In the genomic region with DNA sequence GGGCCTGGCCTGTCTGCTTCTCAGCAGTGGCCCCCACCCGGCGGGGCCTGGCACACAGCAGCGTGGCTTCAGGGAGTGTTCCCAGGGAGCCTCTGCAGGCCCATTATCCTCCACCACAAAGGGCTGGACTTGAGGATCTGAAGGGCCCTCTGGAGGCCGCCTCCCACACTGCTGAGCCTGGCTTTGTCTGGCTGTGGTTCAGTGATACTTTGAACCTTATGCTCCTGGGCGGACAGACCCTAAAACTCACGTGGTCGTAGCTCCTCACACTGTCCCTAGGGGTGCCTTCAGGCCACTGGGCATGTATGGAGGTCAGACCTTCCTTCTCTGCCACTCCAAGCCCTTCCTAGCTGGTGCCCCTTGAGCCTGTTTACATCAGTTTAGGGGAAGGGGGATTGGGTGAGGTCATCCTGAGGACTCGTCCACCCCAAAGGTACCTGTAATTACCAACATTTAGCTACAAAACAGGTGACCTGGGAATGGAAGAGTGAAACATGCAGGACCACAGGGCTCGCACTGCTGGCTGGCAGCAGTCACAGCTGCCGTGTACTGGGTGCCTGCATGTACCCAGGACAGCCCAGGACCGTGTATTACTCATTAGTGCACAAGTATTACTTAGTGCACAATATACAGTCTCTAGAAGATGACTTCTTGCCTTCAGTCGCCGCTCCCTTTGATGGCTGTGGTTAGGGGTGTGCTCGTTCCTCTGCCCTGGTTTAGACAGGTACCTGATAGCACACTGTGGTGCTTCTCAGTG, we compare ENCODE assay signal across 8 cellular contexts. TPM values are rescaled to one million over a fixed set of nuclear protein-coding genes. Genes with fewer than 3 reads are reported as not detected.
A peak's percentile ranks its signal among the peaks of the same experiment; 100 is the strongest.
DNase-seq lines count a peak whose midpoint lies in the region; ATAC-seq and TF ChIP-seq lines count a peak whose summit lies in the region.

No MANE protein-coding gene starts in this region.

- no peak overlapping the region for H3K23ac ChIP-seq in trophoblast cell (ENCODE audit: low read length)

- DNase-seq in C1 segment of cervical spinal cord (lab: John Stamatoyannopoulos, UW) (peak in 12 of 14 donors; percentile 25 to 87 (median 64)), NCI-H2107 treated with DMSO at 0.1 percent for 48 hours (lab: John Stamatoyannopoulos, UW; ENCODE audit: unreplicated experiment) (peak; percentile 33), dorsolateral prefrontal cortex (peak; percentile 21 to 88 (median 84)), middle frontal gyrus (ENCODE audit: extremely low spot score, low spot score) (peak; percentile 49), NCI-H1048 (lab: John Stamatoyannopoulos, UW) (no peak), trophoblast cell (no peak), NCI-H524 (lab: John Stamatoyannopoulos, UW) (no peak)

- H4K8ac ChIP-seq in trophoblast cell (ENCODE audit: low read depth, low read length) = no peak overlapping the region

- peaks cover 3 to 5% of the 10 kb centered on the region in 2 experiments for H3K4me1 ChIP-seq in trophoblast cell (ENCODE audit: control insufficient read depth in 1 of 2, insufficient read depth in 2 of 2, low read length in 2 of 2)

- H3K4me2 ChIP-seq in trophoblast cell (ENCODE audit: low read length) = no peak overlapping the region

- H3K27me3 ChIP-seq in dorsolateral prefrontal cortex = no peaks in the 10 kb centered on the region
- no peaks in the 10 kb centered on the region for H3K27me3 ChIP-seq in trophoblast cell (ENCODE audit: insufficient read depth, low read length)

- H3K36me3 ChIP-seq in trophoblast cell (ENCODE audit: control insufficient read depth in 1 of 2, insufficient read depth in 2 of 2, low read length in 2 of 2) = peaks cover 67 to 82% of the 10 kb centered on the region in 2 experiments

- H3K9me3 ChIP-seq in trophoblast cell (ENCODE audit: insufficient read depth, low read depth, low read length) = no peaks in the 10 kb centered on the region

- no peaks in the 10 kb centered on the region for H3K79me1 ChIP-seq in trophoblast cell (ENCODE audit: low read length)

- H2BK12ac ChIP-seq in trophoblast cell (ENCODE audit: low read length) = no peak overlapping the region

- H2AFZ ChIP-seq in trophoblast cell (ENCODE audit: insufficient read depth, low read length, poor library complexity) = no peak overlapping the region

- no peak overlapping the region for H3K4me3 ChIP-seq in dorsolateral prefrontal cortex
- no peak overlapping the region for H3K4me3 ChIP-seq in trophoblast cell (ENCODE audit: low read depth, low read length)

- peak overlapping the region; percentile 68 to 99 (median 95) for H3K27ac ChIP-seq in dorsolateral prefrontal cortex
- H3K27ac ChIP-seq in trophoblast cell (ENCODE audit: low read depth, low read length) = no peak overlapping the region

- ATAC-seq in HG03520 (IDR thresholded peaks at IDR 0.05; ENCODE audit: unreplicated experiment) = no peak

- no peak overlapping the region for H2AK5ac ChIP-seq in trophoblast cell (ENCODE audit: low read length)

- no peak overlapping the region for H3K18ac ChIP-seq in trophoblast cell (ENCODE audit: low read length)

- intact Hi-C loops in dorsolateral prefrontal cortex (cut with DNase I) = loop anchor here in 1 of 2 donors (5.0 kb wide), 1 partner anchor 36 kb away; the partner anchor contains the start of gene ZBTB5

- no peak overlapping the region for H3K9ac ChIP-seq in trophoblast cell (ENCODE audit: low read length)

- H2BK120ac ChIP-seq in trophoblast cell (ENCODE audit: insufficient read depth, low read length, poor library complexity) = no peak overlapping the region

- H2BK5ac ChIP-seq in trophoblast cell (ENCODE audit: low read depth, low read length, poor library complexity) = no peak overlapping the region

- no peak overlapping the region for H4K12ac ChIP-seq in trophoblast cell (ENCODE audit: low read depth, low read length)

- no peak overlapping the region for H4K91ac ChIP-seq in trophoblast cell (ENCODE audit: low read depth, low read length)

- no CpG with 5 or more reads among the region's 14 CpGs for whole genome bisulfite sequencing in trophoblast cell (ENCODE audit: extremely low coverage, insufficient coverage, insufficient read length)

- no peaks in the 10 kb centered on the region for H3K79me2 ChIP-seq in trophoblast cell (ENCODE audit: control insufficient read depth, insufficient read depth, low read length, poor library complexity)

- H3K4ac ChIP-seq in trophoblast cell (ENCODE audit: low read depth, low read length) = no peak overlapping the region

- peak in 55 of 56 donors; percentile 14 to 75 (median 56) for TF ChIP-seq CTCF in dorsolateral prefrontal cortex (IDR thresholded peaks at IDR 0.05 in 54 of 56, conservative IDR thresholded peaks at IDR 0.05 in 2 of 56; ENCODE audit: low read depth in 1 of 56, partially characterized antibody in 56 of 56)

- H3K14ac ChIP-seq in trophoblast cell (ENCODE audit: low read length) = no peak overlapping the region

RNA-seq across cellular contexts. Expression of gene GRHPR, which starts 8.5 kb away (rescaled TPM):
- 100 to 1,000 TPM in 67 of 120 experiments, 10 to 100 TPM in 53; 73.4 to 172 (median 102) TPM for total RNA-seq in dorsolateral prefrontal cortex
- polyA plus RNA-seq in trophoblast cell (2013) = 70.1 and 73.9 TPM in 2 replicates

RNA-seq across cellular contexts. Expression of gene ZBTB5, which starts 34.2 kb away (rescaled TPM):
- 10 to 100 TPM in 57 of 120 experiments, 1 to 10 TPM in 63; 6.8 to 16.0 (median 10.0) TPM for total RNA-seq in dorsolateral prefrontal cortex
- 11.2 and 11.3 TPM in 2 replicates for polyA plus RNA-seq in trophoblast cell (2013)

RNA-seq across cellular contexts. Expression of gene POLR1E, which starts 54.7 kb away (rescaled TPM):
- total RNA-seq in dorsolateral prefrontal cortex = 10 to 100 TPM; 10.9 to 24.1 (median 16.7) TPM
- polyA plus RNA-seq in trophoblast cell (2013) = 11.7 and 13.0 TPM in 2 replicates

Comparison
In these comparisons a context has a peak if more than half of its experiments do, and no peak if none do; other contexts are left out.
1. DNase-seq: peak in C1 segment of cervical spinal cord (12 of 14), NCI-H2107 treated with DMSO at 0.1 percent for 48 hours (single experiment), dorsolateral prefrontal cortex (10 of 10) and middle frontal gyrus (single experiment); none in NCI-H1048 (single experiment), trophoblast cell (0 of 2) and NCI-H524 (0 of 2).